ENCODE assay signal across 9 cellular contexts in genomic region chr2:218273214-218273907, GRCh38. TPM values are rescaled to one million over a fixed set of nuclear protein-coding genes. Genes with fewer than 3 reads are reported as not detected.
DNase-seq lines count a peak whose midpoint lies in the region; ATAC-seq and TF ChIP-seq lines count a peak whose summit lies in the region.
"Not testable (repeated sequence)": the region's sequence is repeated elsewhere in the genome, so short reads cannot be mapped to it uniquely, and the experiment has no call there.
"Had no signal": no experiment of that assay in that cellular context is flagged by ENCODE, and none has a peak within 500 bp of the region (broad histone marks: within the 10 kb centered on the region; RNA-seq: fewer than 3 reads in every experiment).

No MANE protein-coding gene starts in this region.

- H3K9me3 ChIP-seq in CD4-positive, alpha-beta memory T cell (ENCODE audit: control insufficient read depth in 1 of 2, low read length in 2 of 2); duodenal mucosa (ENCODE audit: control insufficient read depth in 1 of 2, low read length in 2 of 2); spleen; upper lobe of right lung: not testable (repeated sequence)

- intact Hi-C loops in CD4-positive, alpha-beta memory T cell (cut with micrococcal nuclease), result loop anchor here (5.0 kb wide), 1 partner anchor 1114 kb away; the partner anchor contains the start of gene DNPEP
- intact Hi-C loops in spleen (cut with DNase I; ENCODE audit: low total_unique reads); upper lobe of right lung (cut with DNase I): not testable (repeated sequence)

- ATAC-seq in natural killer cell treated with Interleukin-12 subunit alpha and Interleukin-12 subunit beta and Interleukin-15 and Interleukin-18, amount 100 ng/mL, for 72 hours; upper lobe of right lung: not testable (repeated sequence)

- POLR2A ChIA-PET in CD4-positive, alpha-beta memory T cell (lab: Charles Lee; ENCODE audit: partially characterized antibody), result interaction anchor here (1.2 to 9.5 kb wide), 6 partner anchors 11 to 126 kb away, joined by 3 to 188 read pairs (median 44); partner anchors contain the start of genes CATIP, CTDSP1 and TMBIM1
- POLR2A ChIA-PET in RWPE1 (lab: Yijun Ruan, JAX; ENCODE audit: low non-redundant PET), result interaction anchor here (1.4 kb wide), 1 partner anchor 18 kb away, joined by 4 read pairs; the partner anchor contains the start of gene TMBIM1

- not testable (repeated sequence) for DNase-seq in CD4-positive, alpha-beta memory T cell; RWPE1 (ENCODE audit: low spot score); natural killer cell treated with Interleukin-12 subunit alpha and Interleukin-12 subunit beta and Interleukin-15 and Interleukin-18, amount 100 ng/mL, for 72 hours (ENCODE audit: low spot score); spleen; upper lobe of right lung

- peaks cover 26 to 50% (median 38%) of the 10 kb centered on the region in 4 donors for H3K4me1 Mint-ChIP-seq in CD4-positive, alpha-beta memory T cell
- peaks cover 42% of the 10 kb centered on the region for H3K4me1 Mint-ChIP-seq in activated naive CD4-positive, alpha-beta T cell treated with anti-CD3 and anti-CD28 coated beads, Interleukin-2, amount 50 U/mL, for 24 hours
- peaks cover 31% of the 10 kb centered on the region in 2 donors for H3K4me1 Mint-ChIP-seq in natural killer cell treated with Interleukin-12 subunit alpha and Interleukin-12 subunit beta and Interleukin-15 and Interleukin-18, amount 100 ng/mL, for 72 hours (ENCODE audit: low read depth in 2 of 2)

- TF ChIP-seq POLR2A in spleen (IDR thresholded peaks at IDR 0.05), result not testable (repeated sequence)

- H3K36me3 Mint-ChIP-seq in CD4-positive, alpha-beta memory T cell, result peaks cover 40 to 70% of the 10 kb centered on the region in 2 donors
- not testable (repeated sequence) for H3K36me3 Mint-ChIP-seq in activated naive CD4-positive, alpha-beta T cell treated with anti-CD3 and anti-CD28 coated beads, Interleukin-2, amount 50 U/mL, for 24 hours; natural killer cell treated with Interleukin-12 subunit alpha and Interleukin-12 subunit beta and Interleukin-15 and Interleukin-18, amount 100 ng/mL, for 72 hours

- WGBS in spleen, 5 donors, result 83 to 90% (median 87%) methylated on average over 8 of the region's 8 CpGs

- peaks cover 34% of the 10 kb centered on the region for H3K4me1 ChIP-seq in CD4-positive, alpha-beta memory T cell (ENCODE audit: insufficient read depth, low read length)
- H3K4me1 ChIP-seq in duodenal mucosa (ENCODE audit: control insufficient read depth in 1 of 2, insufficient read depth in 2 of 2, low read length in 2 of 2) (peaks cover 34 to 38% of the 10 kb centered on the region in 2 donors), spleen (peaks cover 34 to 74% (median 49%) of the 10 kb centered on the region in 6 donors), upper lobe of right lung (peaks cover 33% of the 10 kb centered on the region)

- H3K27me3 Mint-ChIP-seq in CD4-positive, alpha-beta memory T cell; activated naive CD4-positive, alpha-beta T cell treated with anti-CD3 and anti-CD28 coated beads, Interleukin-2, amount 50 U/mL, for 24 hours; natural killer cell treated with Interleukin-12 subunit alpha and Interleukin-12 subunit beta and Interleukin-15 and Interleukin-18, amount 100 ng/mL, for 72 hours: not testable (repeated sequence)

- H3K27ac ChIP-seq in CD4-positive, alpha-beta memory T cell (ENCODE audit: low read depth, low read length), result not testable (repeated sequence)
- H3K27ac ChIP-seq in RWPE1 (peak overlapping the region; percentile 88), duodenal mucosa (ENCODE audit: low read depth, low read length) (peak overlapping the region; percentile 39), layer of hippocampus (ENCODE audit: low read depth, low read length) (peak overlapping the region; percentile 54), spleen (peak overlapping the region in 7 of 8 donors; percentile 21 to 87 (median 61)), upper lobe of right lung (peak overlapping the region; percentile 71)

- CTCF ChIA-PET in CD4-positive, alpha-beta memory T cell (lab: Charles Lee; ENCODE audit: partially characterized antibody), result interaction anchor here (0.7 to 7.5 kb wide), 20 partner anchors 15 to 575 kb away, joined by 3 to 446 read pairs (median 6); partner anchors contain the start of genes ARPC2, CATIP, CTDSP1 and TMBIM1
- CTCF ChIA-PET in RWPE1 (lab: Yijun Ruan, JAX), result interaction anchor here (0.6 to 1.2 kb wide), 5 partner anchors 9 to 84 kb away, joined by 3 to 4 read pairs (median 3); partner anchors contain the start of genes CATIP and TMBIM1

- peak overlapping the region in 1 of 2 donors; percentile 7 for H3K9ac ChIP-seq in duodenal mucosa (ENCODE audit: low read depth in 1 of 2, low read length in 2 of 2)

- not testable (repeated sequence) for H3K9me3 Mint-ChIP-seq in CD4-positive, alpha-beta memory T cell; activated naive CD4-positive, alpha-beta T cell treated with anti-CD3 and anti-CD28 coated beads, Interleukin-2, amount 50 U/mL, for 24 hours; natural killer cell treated with Interleukin-12 subunit alpha and Interleukin-12 subunit beta and Interleukin-15 and Interleukin-18, amount 100 ng/mL, for 72 hours

- H3K27ac Mint-ChIP-seq in CD4-positive, alpha-beta memory T cell, result peak overlapping the region in 6 of 7 donors; percentile 65 to 92 (median 78)
- H3K27ac Mint-ChIP-seq in activated naive CD4-positive, alpha-beta T cell treated with anti-CD3 and anti-CD28 coated beads, Interleukin-2, amount 50 U/mL, for 24 hours, result peak overlapping the region; percentile 62
- H3K27ac Mint-ChIP-seq in natural killer cell treated with Interleukin-12 subunit alpha and Interleukin-12 subunit beta and Interleukin-15 and Interleukin-18, amount 100 ng/mL, for 72 hours, result peak overlapping the region; percentile 41 to 51

- H3K27me3 ChIP-seq in CD4-positive, alpha-beta memory T cell (ENCODE audit: insufficient read depth, low read length); duodenal mucosa (ENCODE audit: control insufficient read depth in 1 of 2, insufficient read depth in 2 of 2, low read length in 2 of 2); layer of hippocampus (ENCODE audit: control insufficient read depth, insufficient read depth, low read length); spleen (replicated peaks in 1 of 7); upper lobe of right lung: not testable (repeated sequence)

- peak overlapping the region in 1 of 8 donors; percentile 12 for H3K4me3 Mint-ChIP-seq in CD4-positive, alpha-beta memory T cell
- H3K4me3 Mint-ChIP-seq in activated naive CD4-positive, alpha-beta T cell treated with anti-CD3 and anti-CD28 coated beads, Interleukin-2, amount 50 U/mL, for 24 hours; natural killer cell treated with Interleukin-12 subunit alpha and Interleukin-12 subunit beta and Interleukin-15 and Interleukin-18, amount 100 ng/mL, for 72 hours: not testable (repeated sequence)

- not testable (repeated sequence) for TF ChIP-seq CTCF in RWPE1 (conservative IDR thresholded peaks at IDR 0.05; ENCODE audit: low read depth); spleen (IDR thresholded peaks at IDR 0.05 in 8 of 11, conservative IDR thresholded peaks at IDR 0.05 in 3 of 11); upper lobe of right lung (IDR thresholded peaks at IDR 0.05)

- not testable (repeated sequence) for H3K4me3 ChIP-seq in CD4-positive, alpha-beta memory T cell (ENCODE audit: low read length in 2 of 2); duodenal mucosa (ENCODE audit: low read depth in 1 of 2, low read length in 2 of 2); upper lobe of right lung
- peak overlapping the region in 1 of 8 donors; percentile 21 for H3K4me3 ChIP-seq in spleen

- H3K36me3 ChIP-seq in CD4-positive, alpha-beta memory T cell (ENCODE audit: insufficient read depth, low read length), result peaks cover 49% of the 10 kb centered on the region
- peaks cover 46 to 49% of the 10 kb centered on the region in 2 donors for H3K36me3 ChIP-seq in duodenal mucosa (ENCODE audit: control insufficient read depth in 1 of 2, insufficient read depth in 2 of 2, low read length in 2 of 2)
- H3K36me3 ChIP-seq in spleen, result peaks cover 0 to 65% (median 49%) of the 10 kb centered on the region in 6 donors
- H3K36me3 ChIP-seq in upper lobe of right lung, result peaks cover 49% of the 10 kb centered on the region

RNA-seq across cellular contexts. Expression of gene PNKD, which starts 3.0 kb away (rescaled TPM):
- 10 to 100 TPM; 31.1 to 33.6 TPM for total RNA-seq in CD4-positive, alpha-beta memory T cell
- 100 to 1,000 TPM in 1 of 2 donors, 10 to 100 TPM in 1; 84.3 to 101 TPM for polyA plus RNA-seq in CD4-positive, alpha-beta memory T cell
- total RNA-seq in natural killer cell treated with Interleukin-12 subunit alpha and Interleukin-12 subunit beta and Interleukin-15 and Interleukin-18, amount 100 ng/mL, for 72 hours, result 10 to 100 TPM; 20.6 to 22.0 TPM
- total RNA-seq in spleen (10 to 100 TPM; 41.4 to 61.2 (median 47.7) TPM), upper lobe of right lung (65.4 TPM)
- 10 to 100 TPM; 69.0 to 92.1 (median 83.5) TPM for polyA plus RNA-seq in spleen

RNA-seq across cellular contexts. Expression of gene AAMP, which starts 3.4 kb away (rescaled TPM):
- total RNA-seq in CD4-positive, alpha-beta memory T cell, result 10 to 100 TPM; 66.2 to 66.3 TPM
- 100 to 1,000 TPM in 1 of 2 donors, 10 to 100 TPM in 1; 78.9 to 101 TPM for polyA plus RNA-seq in CD4-positive, alpha-beta memory T cell
- 100 to 1,000 TPM in 1 of 2 donors, 10 to 100 TPM in 1; 75.6 to 104 TPM for total RNA-seq in natural killer cell treated with Interleukin-12 subunit alpha and Interleukin-12 subunit beta and Interleukin-15 and Interleukin-18, amount 100 ng/mL, for 72 hours
- total RNA-seq in spleen, result 10 to 100 TPM; 55.6 to 84.6 (median 61.9) TPM
- 10 to 100 TPM; 54.1 to 93.8 (median 65.6) TPM for polyA plus RNA-seq in spleen
- total RNA-seq in upper lobe of right lung, result 55.9 TPM

RNA-seq across cellular contexts. Expression of gene GPBAR1, which starts 12.5 kb away (rescaled TPM):
- 1 to 10 TPM; 1.0 to 1.2 TPM for total RNA-seq in CD4-positive, alpha-beta memory T cell
- polyA plus RNA-seq in CD4-positive, alpha-beta memory T cell, result under 1 TPM; 0.17 to 0.32 TPM
- total RNA-seq in natural killer cell treated with Interleukin-12 subunit alpha and Interleukin-12 subunit beta and Interleukin-15 and Interleukin-18, amount 100 ng/mL, for 72 hours, result 1 to 10 TPM; 2.6 to 3.0 TPM
- total RNA-seq in spleen, result 10 to 100 TPM in 1 of 7 donors, 1 to 10 TPM in 6; 2.6 to 13.9 (median 7.3) TPM
- polyA plus RNA-seq in spleen, result 1 to 10 TPM; 1.4 to 9.0 (median 2.9) TPM
- 2.6 TPM for total RNA-seq in upper lobe of right lung
- total RNA-seq: K562 had no signal
- polyA plus RNA-seq: K562 had no signal

RNA-seq across cellular contexts. Expression of gene TMBIM1, which starts 18.9 kb away (rescaled TPM):
- 100 to 1,000 TPM; 140 to 144 TPM for total RNA-seq in CD4-positive, alpha-beta memory T cell
- polyA plus RNA-seq in CD4-positive, alpha-beta memory T cell, result 100 to 1,000 TPM; 176 to 220 TPM
- total RNA-seq in natural killer cell treated with Interleukin-12 subunit alpha and Interleukin-12 subunit beta and Interleukin-15 and Interleukin-18, amount 100 ng/mL, for 72 hours, result 10 to 100 TPM; 42.8 to 79.0 TPM
- 100 to 1,000 TPM in 3 of 7 donors, 10 to 100 TPM in 4; 79.4 to 121 (median 95.9) TPM for total RNA-seq in spleen
- polyA plus RNA-seq in spleen, result 10 to 100 TPM; 17.2 to 33.1 (median 27.4) TPM
- 281 TPM for total RNA-seq in upper lobe of right lung

RNA-seq across cellular contexts. Expression of gene ARPC2, which starts 56.4 kb away (rescaled TPM):
- 100 to 1,000 TPM; 412 to 414 TPM for total RNA-seq in CD4-positive, alpha-beta memory T cell
- polyA plus RNA-seq in CD4-positive, alpha-beta memory T cell, result 1,000 to 10,000 TPM in 1 of 2 donors, 100 to 1,000 TPM in 1; 843 to 1,042 TPM
- total RNA-seq in natural killer cell treated with Interleukin-12 subunit alpha and Interleukin-12 subunit beta and Interleukin-15 and Interleukin-18, amount 100 ng/mL, for 72 hours, result 100 to 1,000 TPM; 509 to 675 TPM
- total RNA-seq in spleen (100 to 1,000 TPM; 344 to 554 (median 430) TPM), upper lobe of right lung (357 TPM)
- polyA plus RNA-seq in spleen, result 100 to 1,000 TPM; 262 to 317 (median 289) TPM
